10 cellular contexts compared by ENCODE assay signal in the genomic region with DNA sequence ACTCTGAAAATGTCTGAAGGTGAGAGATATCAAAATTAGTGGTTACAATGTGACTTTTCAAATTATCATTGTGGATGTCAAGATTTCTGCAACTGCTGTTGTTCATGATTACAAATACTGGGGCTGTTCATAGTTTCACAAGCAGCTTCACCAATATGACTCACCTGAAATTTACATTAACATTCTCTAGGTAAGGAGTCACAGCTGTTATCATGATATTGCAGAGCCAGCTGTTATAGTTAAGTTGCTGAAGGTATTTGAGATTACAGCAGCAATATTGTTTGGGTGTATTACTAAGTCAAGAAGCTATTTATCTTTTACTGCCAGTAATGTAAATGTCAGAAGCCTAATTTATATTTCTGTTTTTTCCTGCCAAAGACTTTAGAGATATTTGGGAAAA.
DNase-seq lines count a peak whose midpoint lies in the region; ATAC-seq and TF ChIP-seq lines count a peak whose summit lies in the region.
"Had no signal": no experiment of that assay in that cellular context is flagged by ENCODE, and none has a peak within 500 bp of the region (broad histone marks: within the 10 kb centered on the region; RNA-seq: fewer than 3 reads in every experiment).

No MANE protein-coding gene starts in this region.

- H3K4me2 ChIP-seq in smooth muscle cell, result no peak overlapping the region

- no peak overlapping the region for H3K27ac ChIP-seq in brain microvascular endothelial cell
- peak overlapping the region; percentile 27 for H3K27ac ChIP-seq in smooth muscle cell (ENCODE audit: low read depth)

- H3K4me1 ChIP-seq in smooth muscle cell (ENCODE audit: low read depth), result no peaks in the 10 kb centered on the region

- peak; percentile 48 for ATAC-seq in GM19452 (IDR thresholded peaks at IDR 0.05; ENCODE audit: unreplicated experiment)
- ATAC-seq in left lobe of liver, result no peak

- intact Hi-C loops in head of caudate nucleus (cut with DNase I), result no loop called here

- in situ Hi-C loops in brain microvascular endothelial cell (cut with HindIII; ENCODE audit: low pct_ligation_motif_present, low sequenced_read_pairs), result no loop called here

- no peaks in the 10 kb centered on the region for H3K79me2 ChIP-seq in smooth muscle cell (ENCODE audit: low read depth)

- H4K20me1 ChIP-seq in smooth muscle cell (ENCODE audit: low read depth), result no peaks in the 10 kb centered on the region

- H3F3A ChIP-seq in smooth muscle cell (ENCODE audit: low read depth), result no peaks in the 10 kb centered on the region

- no peak overlapping the region for H2AFZ ChIP-seq in smooth muscle cell (ENCODE audit: low read depth)

- no peak overlapping the region for H3K9ac ChIP-seq in smooth muscle cell (ENCODE audit: low read depth)

- H3K9me3 ChIP-seq in smooth muscle cell (replicated peaks; ENCODE audit: low read depth), result no peaks in the 10 kb centered on the region

- peak; percentile 65 for DNase-seq in HS-5 (ENCODE audit: low read depth)
- peak; percentile 8 for DNase-seq in brain microvascular endothelial cell
- DNase-seq in smooth muscle cell (lab: John Stamatoyannopoulos, UW; ENCODE audit: unreplicated experiment), result no peak
- DNase-seq in activated T-cell treated with anti-CD3 and anti-CD28 coated beads for 4 hours, result no peak
- no peak for DNase-seq in left lobe of liver (ENCODE audit: low spot score)
- DNase-seq in head of caudate nucleus, result no peak
- DNase-seq: activated naive CD4-positive, alpha-beta T cell treated with Interleukin-2 at 50 U/mL for 16 hours; DMS79 treated with DMSO at 0.1 percent for 48 hours; SIG-M5 had no signal

- TF ChIP-seq CTCF in brain microvascular endothelial cell (IDR thresholded peaks at IDR 0.05; ENCODE audit: low read depth, low read length, missing control alignments), result no peak
- no peak for TF ChIP-seq CTCF in smooth muscle cell (IDR thresholded peaks at IDR 0.05; ENCODE audit: borderline replicate concordance, insufficient read depth, poor library complexity, severe bottlenecking)

- H3K36me3 ChIP-seq in brain microvascular endothelial cell (replicated peaks) (no peaks in the 10 kb centered on the region), smooth muscle cell (ENCODE audit: low read depth) (no peaks in the 10 kb centered on the region)

- H3K4me3 ChIP-seq in brain microvascular endothelial cell (ENCODE audit: low read depth, low read length), result no peak overlapping the region
- H3K4me3 ChIP-seq in smooth muscle cell, result no peak overlapping the region

- H3K27me3 ChIP-seq in brain microvascular endothelial cell (replicated peaks) (no peaks in the 10 kb centered on the region), smooth muscle cell (ENCODE audit: low read depth) (no peaks in the 10 kb centered on the region)

Comparison
In these comparisons a context has a peak if more than half of its experiments do, and no peak if none do; other contexts are left out.
1. DNase-seq: peak in HS-5 (single experiment) and brain microvascular endothelial cell (single experiment); none in smooth muscle cell (single experiment), activated T-cell treated with anti-CD3 and anti-CD28 coated beads for 4 hours (single experiment), left lobe of liver (single experiment) and head of caudate nucleus (0 of 42).